In the genomic region with DNA sequence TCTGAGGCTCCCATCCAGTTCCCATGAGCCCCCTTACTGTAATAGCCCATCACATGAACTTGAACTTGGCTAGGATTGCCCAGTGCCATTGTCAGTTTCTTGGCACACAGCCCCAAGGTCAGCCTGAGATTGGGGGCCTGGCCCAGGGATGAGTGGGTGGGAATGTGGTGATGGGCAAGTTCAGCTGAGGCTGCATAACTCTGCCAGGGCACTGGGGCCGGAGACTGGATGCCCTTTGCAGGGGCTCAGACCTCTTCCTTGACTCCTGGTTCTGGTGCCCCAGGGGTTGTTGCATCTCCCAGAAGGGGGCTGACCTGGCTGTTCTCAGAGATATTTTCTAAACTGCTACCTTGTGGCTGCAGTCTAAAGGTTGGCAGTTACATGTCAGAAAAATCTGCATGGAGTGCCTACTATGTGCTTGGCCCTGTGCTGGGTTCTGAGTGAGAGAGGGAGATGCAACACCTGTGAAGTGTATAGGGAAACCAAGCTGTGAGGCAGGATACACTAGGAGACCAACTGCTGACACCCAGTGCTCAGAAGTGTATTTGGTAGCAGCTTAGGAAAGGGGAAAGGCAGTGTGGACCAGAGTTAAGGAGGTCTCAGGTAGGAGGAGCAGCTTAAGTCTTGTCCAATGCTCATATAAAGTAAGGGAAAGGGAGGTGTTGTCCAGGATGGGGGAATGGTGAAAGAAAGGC, we compare ENCODE assay signal across 1 cellular context.
TF ChIP-seq lines count a peak whose summit lies in the region.

No MANE protein-coding gene starts in this region.

TF ChIP-seq in IMR-90, 13 proteins besides CTCF, POLR2A, EP300 and RAD21 (continued from another document):
- TF ChIP-seq, protein P1, sequence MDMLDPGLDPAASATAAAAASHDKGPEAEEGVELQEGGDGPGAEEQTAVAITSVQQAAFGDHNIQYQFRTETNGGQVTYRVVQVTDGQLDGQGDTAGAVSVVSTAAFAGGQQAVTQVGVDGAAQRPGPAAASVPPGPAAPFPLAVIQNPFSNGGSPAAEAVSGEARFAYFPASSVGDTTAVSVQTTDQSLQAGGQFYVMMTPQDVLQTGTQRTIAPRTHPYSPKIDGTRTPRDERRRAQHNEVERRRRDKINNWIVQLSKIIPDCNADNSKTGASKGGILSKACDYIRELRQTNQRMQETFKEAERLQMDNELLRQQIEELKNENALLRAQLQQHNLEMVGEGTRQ (IDR thresholded peaks at IDR 0.05; ENCODE audit: low read depth, low read length) = no peak
- no peak for TF ChIP-seq CHD1 (IDR thresholded peaks at IDR 0.05; ENCODE audit: low read depth, low read length)
- TF ChIP-seq SMC3 (IDR thresholded peaks at IDR 0.05; ENCODE audit: low read depth, low read length) = no peak
- no peak for TF ChIP-seq MAZ (IDR thresholded peaks at IDR 0.05; ENCODE audit: borderline replicate concordance, low read depth, low read length)
- no peak for TF ChIP-seq RCOR1 (IDR thresholded peaks at IDR 0.05; ENCODE audit: insufficient replicate concordance, low read length)
- TF ChIP-seq BHLHE40 (IDR thresholded peaks at IDR 0.05; ENCODE audit: low read depth, low read length) = no peak
- TF ChIP-seq, protein P2, sequence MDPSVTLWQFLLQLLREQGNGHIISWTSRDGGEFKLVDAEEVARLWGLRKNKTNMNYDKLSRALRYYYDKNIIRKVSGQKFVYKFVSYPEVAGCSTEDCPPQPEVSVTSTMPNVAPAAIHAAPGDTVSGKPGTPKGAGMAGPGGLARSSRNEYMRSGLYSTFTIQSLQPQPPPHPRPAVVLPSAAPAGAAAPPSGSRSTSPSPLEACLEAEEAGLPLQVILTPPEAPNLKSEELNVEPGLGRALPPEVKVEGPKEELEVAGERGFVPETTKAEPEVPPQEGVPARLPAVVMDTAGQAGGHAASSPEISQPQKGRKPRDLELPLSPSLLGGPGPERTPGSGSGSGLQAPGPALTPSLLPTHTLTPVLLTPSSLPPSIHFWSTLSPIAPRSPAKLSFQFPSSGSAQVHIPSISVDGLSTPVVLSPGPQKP (IDR thresholded peaks at IDR 0.05; ENCODE audit: borderline replicate concordance, low read depth, low read length) = no peak
- no peak for TF ChIP-seq CEBPB (IDR thresholded peaks at IDR 0.05; ENCODE audit: low read depth, low read length)
- TF ChIP-seq MXI1 (IDR thresholded peaks at IDR 0.05; ENCODE audit: borderline replicate concordance, low read depth, low read length) = no peak
- no peak for TF ChIP-seq RFX5 (IDR thresholded peaks at IDR 0.05; ENCODE audit: low read depth, low read length)
- TF ChIP-seq MAFK (IDR thresholded peaks at IDR 0.05; ENCODE audit: low read depth, low read length) = no peak
- TF ChIP-seq FOS (IDR thresholded peaks at IDR 0.05; ENCODE audit: low read depth, low read length) = no peak
